10 cellular contexts compared by ENCODE assay signal in genomic region chr10:33143160-33143728, GRCh38.
A peak's percentile ranks its signal among the peaks of the same experiment; 100 is the strongest.
DNase-seq lines count a peak whose midpoint lies in the region; ATAC-seq and TF ChIP-seq lines count a peak whose summit lies in the region.
"Had no signal": no experiment of that assay in that cellular context is flagged by ENCODE, and none has a peak within 500 bp of the region (broad histone marks: within the 10 kb centered on the region; RNA-seq: fewer than 3 reads in every experiment).

No MANE protein-coding gene starts in this region.

- H3K36me3 ChIP-seq in ovary = no peaks in the 10 kb centered on the region

- H3K4me3 Mint-ChIP-seq in activated CD4-positive, alpha-beta T cell treated with anti-CD3 and anti-CD28 coated beads for 36 hours = no peak overlapping the region
- H3K4me3 Mint-ChIP-seq in activated CD4-positive, alpha-beta memory T cell treated with anti-CD3 and anti-CD28 coated beads for 36 hours = no peak overlapping the region
- H3K4me3 Mint-ChIP-seq in stimulated activated naive CD8-positive, alpha-beta T cell treated with anti-CD3 and anti-CD28 coated beads, Interleukin-15, Interleukin-2, amounts not matched to agents 100 ng/mL and 50 ng/mL, for 24 hours = peak overlapping the region; percentile 48
- no peak overlapping the region for H3K4me3 Mint-ChIP-seq in CD14-positive monocyte
- H3K4me3 Mint-ChIP-seq: B cell had no signal

- H3K9me3 Mint-ChIP-seq in activated CD4-positive, alpha-beta T cell treated with anti-CD3 and anti-CD28 coated beads for 36 hours (ENCODE audit: low read depth) = peaks cover 6% of the 10 kb centered on the region
- H3K9me3 Mint-ChIP-seq in activated CD4-positive, alpha-beta memory T cell treated with anti-CD3 and anti-CD28 coated beads for 36 hours = peaks cover 7% of the 10 kb centered on the region
- H3K9me3 Mint-ChIP-seq in stimulated activated naive CD8-positive, alpha-beta T cell treated with anti-CD3 and anti-CD28 coated beads, Interleukin-15, Interleukin-2, amounts not matched to agents 100 ng/mL and 50 ng/mL, for 24 hours = no peaks in the 10 kb centered on the region
- peaks cover 0 to 9% (median 1%) of the 10 kb centered on the region in 7 donors for H3K9me3 Mint-ChIP-seq in CD14-positive monocyte

- 62 to 66% (median 65%) methylated on average over 5 of the region's 5 CpGs for WGBS in ovary, 3 donors

- POLR2A ChIA-PET in activated CD4-positive, alpha-beta T cell treated with anti-CD3 and anti-CD28 coated beads for 36 hours (lab: Charles Lee) = interaction anchor here (0.7 to 1.3 kb wide), 6 partner anchors 9 to 27 kb away, joined by 3 to 9 read pairs (median 5); no protein-coding TSS in a partner anchor
- POLR2A ChIA-PET in activated CD4-positive, alpha-beta memory T cell treated with anti-CD3 and anti-CD28 coated beads for 36 hours (lab: Charles Lee) = interaction anchor here (0.6 to 2.3 kb wide), 8 partner anchors 9 to 134 kb away, joined by 3 to 10 read pairs (median 7); no protein-coding TSS in a partner anchor

- H3K4me3 ChIP-seq in fibroblast of villous mesenchyme (ENCODE audit: low read depth, low read length) (no peak overlapping the region), ovary (no peak overlapping the region)
- H3K4me3 ChIP-seq: psoas muscle had no signal

- TF ChIP-seq CTCF in fibroblast of villous mesenchyme (IDR thresholded peaks at IDR 0.05; ENCODE audit: insufficient read depth, low read depth, low read length) (no peak), CD14-positive monocyte (IDR thresholded peaks at IDR 0.05) (no peak), ovary (IDR thresholded peaks at IDR 0.05) (no peak)

- H3K27ac ChIP-seq in ovary = no peak overlapping the region
- H3K27ac ChIP-seq: psoas muscle had no signal

- peaks cover 3% of the 10 kb centered on the region for H3K36me3 Mint-ChIP-seq in activated CD4-positive, alpha-beta T cell treated with anti-CD3 and anti-CD28 coated beads for 36 hours (ENCODE audit: low read depth)
- H3K36me3 Mint-ChIP-seq in activated CD4-positive, alpha-beta memory T cell treated with anti-CD3 and anti-CD28 coated beads for 36 hours = peaks cover 8% of the 10 kb centered on the region
- no peaks in the 10 kb centered on the region for H3K36me3 Mint-ChIP-seq in stimulated activated naive CD8-positive, alpha-beta T cell treated with anti-CD3 and anti-CD28 coated beads, Interleukin-15, Interleukin-2, amounts not matched to agents 100 ng/mL and 50 ng/mL, for 24 hours (ENCODE audit: low read depth)
- no peaks in the 10 kb centered on the region for H3K36me3 Mint-ChIP-seq in CD14-positive monocyte

- DNase-seq in activated CD4-positive, alpha-beta T cell treated with anti-CD3 and anti-CD28 coated beads for 36 hours = peak; percentile 76
- DNase-seq in activated CD4-positive, alpha-beta T cell treated with anti-CD3 and anti-CD28 coated beads for 1 hour = no peak
- peak; percentile 78 for DNase-seq in activated CD4-positive, alpha-beta memory T cell treated with anti-CD3 and anti-CD28 coated beads for 36 hours
- DNase-seq in fibroblast of villous mesenchyme (ENCODE audit: low read depth) (peak; percentile 61), CD14-positive monocyte (ENCODE audit: low spot score) (no peak), ovary (no peak)
- DNase-seq: psoas muscle had no signal

- intact Hi-C loops in activated CD4-positive, alpha-beta T cell treated with anti-CD3 and anti-CD28 coated beads for 36 hours (cut with DNase I, micrococcal nuclease) = loop anchor here (1.0 to 2.0 kb wide), 7 partner anchors 9 to 898 kb away; partner anchors contain the start of gene ITGB1 (in 1 of the 2)
- intact Hi-C loops in activated CD4-positive, alpha-beta memory T cell treated with anti-CD3 and anti-CD28 coated beads for 36 hours (cut with micrococcal nuclease) = loop anchor here (1.0 kb wide), 4 partner anchors 9 to 109 kb away; no protein-coding TSS in a partner anchor
- intact Hi-C loops in CD14-positive monocyte (cut with micrococcal nuclease) = no loop called here
- intact Hi-C loops in ovary (cut with DNase I) = no loop called here

- no peak for TF ChIP-seq EP300 in ovary (IDR thresholded peaks at IDR 0.05)

- peaks cover 56% of the 10 kb centered on the region for H3K4me1 Mint-ChIP-seq in activated CD4-positive, alpha-beta T cell treated with anti-CD3 and anti-CD28 coated beads for 36 hours
- peaks cover 63% of the 10 kb centered on the region for H3K4me1 Mint-ChIP-seq in activated CD4-positive, alpha-beta memory T cell treated with anti-CD3 and anti-CD28 coated beads for 36 hours (ENCODE audit: low read depth)
- H3K4me1 Mint-ChIP-seq in stimulated activated naive CD8-positive, alpha-beta T cell treated with anti-CD3 and anti-CD28 coated beads, Interleukin-15, Interleukin-2, amounts not matched to agents 100 ng/mL and 50 ng/mL, for 24 hours (ENCODE audit: low read depth) = peaks cover 73% of the 10 kb centered on the region
- no peaks in the 10 kb centered on the region for H3K4me1 Mint-ChIP-seq in CD14-positive monocyte

- ATAC-seq in activated CD4-positive, alpha-beta T cell treated with anti-CD3 and anti-CD28 coated beads for 36 hours = peak; percentile 86
- no peak for ATAC-seq in GM21619 (IDR thresholded peaks at IDR 0.05; ENCODE audit: unreplicated experiment)

- H3K27me3 ChIP-seq in ovary = no peaks in the 10 kb centered on the region

- peaks cover 2% of the 10 kb centered on the region for H3K27me3 Mint-ChIP-seq in activated CD4-positive, alpha-beta T cell treated with anti-CD3 and anti-CD28 coated beads for 36 hours
- peaks cover 1% of the 10 kb centered on the region for H3K27me3 Mint-ChIP-seq in activated CD4-positive, alpha-beta memory T cell treated with anti-CD3 and anti-CD28 coated beads for 36 hours
- no peaks in the 10 kb centered on the region for H3K27me3 Mint-ChIP-seq in stimulated activated naive CD8-positive, alpha-beta T cell treated with anti-CD3 and anti-CD28 coated beads, Interleukin-15, Interleukin-2, amounts not matched to agents 100 ng/mL and 50 ng/mL, for 24 hours
- peaks cover 0 to 2% (median 2%) of the 10 kb centered on the region in 3 donors for H3K27me3 Mint-ChIP-seq in CD14-positive monocyte (ENCODE audit: low read depth in 3 of 3)
- H3K27me3 Mint-ChIP-seq: B cell had no signal

- no peaks in the 10 kb centered on the region for H3K9me3 ChIP-seq in ovary
- H3K9me3 ChIP-seq: psoas muscle had no signal

- CTCF ChIA-PET in activated CD4-positive, alpha-beta T cell treated with anti-CD3 and anti-CD28 coated beads for 36 hours (lab: Charles Lee) = interaction anchor here (0.7 to 1.8 kb wide), 12 partner anchors 9 to 134 kb away, joined by 3 to 14 read pairs (median 4); no protein-coding TSS in a partner anchor
- CTCF ChIA-PET in activated CD4-positive, alpha-beta memory T cell treated with anti-CD3 and anti-CD28 coated beads for 36 hours (lab: Charles Lee) = interaction anchor here (0.6 to 2.4 kb wide), 10 partner anchors 9 to 1495 kb away, joined by 3 to 10 read pairs (median 6); no protein-coding TSS in a partner anchor

- peaks cover 7% of the 10 kb centered on the region for H3K4me1 ChIP-seq in ovary (ENCODE audit: insufficient read depth)
- H3K4me1 ChIP-seq: psoas muscle had no signal

- H3K27ac Mint-ChIP-seq in activated CD4-positive, alpha-beta T cell treated with anti-CD3 and anti-CD28 coated beads for 36 hours = peak overlapping the region; percentile 75
- peak overlapping the region; percentile 66 for H3K27ac Mint-ChIP-seq in activated CD4-positive, alpha-beta memory T cell treated with anti-CD3 and anti-CD28 coated beads for 36 hours
- H3K27ac Mint-ChIP-seq in stimulated activated naive CD8-positive, alpha-beta T cell treated with anti-CD3 and anti-CD28 coated beads, Interleukin-15, Interleukin-2, amounts not matched to agents 100 ng/mL and 50 ng/mL, for 24 hours = peak overlapping the region; percentile 92
- H3K27ac Mint-ChIP-seq in CD14-positive monocyte = no peak overlapping the region
- H3K27ac Mint-ChIP-seq: B cell had no signal

- TF ChIP-seq POLR2A in ovary (IDR thresholded peaks at IDR 0.05) = no peak

Comparison
In these comparisons a context has a peak if more than half of its experiments do, and no peak if none do; other contexts are left out.
1. DNase-seq: peak in activated CD4-positive, alpha-beta T cell treated with anti-CD3 and anti-CD28 coated beads for 36 hours (single experiment), activated CD4-positive, alpha-beta memory T cell treated with anti-CD3 and anti-CD28 coated beads for 36 hours (single experiment) and fibroblast of villous mesenchyme (single experiment); none in activated CD4-positive, alpha-beta T cell treated with anti-CD3 and anti-CD28 coated beads for 1 hour (single experiment), CD14-positive monocyte (single experiment) and ovary (0 of 5).
2. H3K27ac Mint-ChIP-seq: peak in activated CD4-positive, alpha-beta T cell treated with anti-CD3 and anti-CD28 coated beads for 36 hours (single experiment), activated CD4-positive, alpha-beta memory T cell treated with anti-CD3 and anti-CD28 coated beads for 36 hours (single experiment) and stimulated activated naive CD8-positive, alpha-beta T cell treated with anti-CD3 and anti-CD28 coated beads, Interleukin-15, Interleukin-2, amounts not matched to agents 100 ng/mL and 50 ng/mL, for 24 hours (single experiment); none in CD14-positive monocyte (0 of 7).
3. intact Hi-C loops: an anchor here in activated CD4-positive, alpha-beta T cell treated with anti-CD3 and anti-CD28 coated beads for 36 hours (1.0 to 2.0 kb wide) and activated CD4-positive, alpha-beta memory T cell treated with anti-CD3 and anti-CD28 coated beads for 36 hours (1.0 kb wide); none called in CD14-positive monocyte and ovary.